8 cellular contexts compared by ENCODE assay signal in genomic region chr2:137838255-137839092, GRCh38.
A peak's percentile ranks its signal among the peaks of the same experiment; 100 is the strongest.
DNase-seq lines count a peak whose midpoint lies in the region; ATAC-seq, FAIRE-seq and TF ChIP-seq lines count a peak whose summit lies in the region.

No MANE protein-coding gene starts in this region.

- CTCF ChIA-PET in Caco-2 (lab: Charles Lee), result interaction anchor here (0.7 to 1.7 kb wide), 3 partner anchors 122 to 906 kb away, joined by 3 to 7 read pairs (median 3); no protein-coding TSS in a partner anchor
- CTCF ChIA-PET in activated CD8-positive, alpha-beta memory T cell treated with anti-CD3 and anti-CD28 coated beads, Interleukin-2, amount 10 ng/mL, durations not matched to agents 7 days and 5 days (lab: Charles Lee), result interaction anchor here (0.7 to 2.8 kb wide), 7 partner anchors 8 to 1414 kb away, joined by 3 to 17 read pairs (median 5); no protein-coding TSS in a partner anchor

- H4K20me1 ChIP-seq in OCI-LY1 (ENCODE audit: insufficient read depth, low read length), result no peaks in the 10 kb centered on the region

- H3K36me3 ChIP-seq in Caco-2 (ENCODE audit: control insufficient read depth, insufficient read depth, low read length) (no peaks in the 10 kb centered on the region), OCI-LY1 (ENCODE audit: insufficient read depth, low read length) (no peaks in the 10 kb centered on the region)

- no peaks in the 10 kb centered on the region for H3K79me2 ChIP-seq in OCI-LY1 (ENCODE audit: insufficient read depth, low read length)

- H3K9me3 Mint-ChIP-seq in Caco-2 (ENCODE audit: unreplicated experiment) (no peaks in the 10 kb centered on the region), nephron (no peaks in the 10 kb centered on the region)
- no peaks in the 10 kb centered on the region for H3K9me3 Mint-ChIP-seq in activated CD8-positive, alpha-beta memory T cell treated with anti-CD3 and anti-CD28 coated beads, Interleukin-2, amount 10 ng/mL, durations not matched to agents 7 days and 5 days (ENCODE audit: low read depth)

- H3K9ac ChIP-seq in OCI-LY1 (ENCODE audit: low read length), result no peak overlapping the region

- no peak overlapping the region for H2AFZ ChIP-seq in OCI-LY1 (ENCODE audit: low read length)

- H3K27ac Mint-ChIP-seq in Caco-2 (ENCODE audit: unreplicated experiment) (no peak overlapping the region), nephron (no peak overlapping the region)
- H3K27ac Mint-ChIP-seq in activated CD8-positive, alpha-beta memory T cell treated with anti-CD3 and anti-CD28 coated beads, Interleukin-2, amount 10 ng/mL, durations not matched to agents 7 days and 5 days, result no peak overlapping the region

- FAIRE-seq in endometrium (lab: Jason Lieb, UNC), result peak; percentile 81

- intact Hi-C loops in Caco-2 (cut with micrococcal nuclease; ENCODE audit: unreplicated experiment), result loop anchor here (1.0 to 10.0 kb wide), 6 partner anchors 66 to 966 kb away; no protein-coding TSS in a partner anchor

- H3K36me3 Mint-ChIP-seq in Caco-2 (ENCODE audit: insufficient read depth, unreplicated experiment) (no peaks in the 10 kb centered on the region), nephron (ENCODE audit: low read depth) (no peaks in the 10 kb centered on the region)
- no peaks in the 10 kb centered on the region for H3K36me3 Mint-ChIP-seq in activated CD8-positive, alpha-beta memory T cell treated with anti-CD3 and anti-CD28 coated beads, Interleukin-2, amount 10 ng/mL, durations not matched to agents 7 days and 5 days

- H3K4me3 ChIP-seq in Caco-2 (ENCODE audit: low read depth, low read length) (no peak overlapping the region), OCI-LY1 (ENCODE audit: low read depth, low read length, poor library complexity, severe bottlenecking) (no peak overlapping the region)

- BruUV-seq in Caco-2 (replicated peaks; lab: Mats Ljungman, UMichigan), result no TSS peak

- no peak overlapping the region for H3K4me2 ChIP-seq in OCI-LY1 (ENCODE audit: low read length)

- POLR2A ChIA-PET in Caco-2 (lab: Charles Lee), result no interaction called here

- TF ChIP-seq CTCF in Caco-2 (IDR thresholded peaks at IDR 0.05; ENCODE audit: insufficient read depth in 1 of 2, low read depth in 1 of 2, low read length in 1 of 2, severe bottlenecking in 1 of 2, unreplicated experiment in 1 of 2) (peak; percentile 40 to 78), OCI-LY1 (IDR thresholded peaks at IDR 0.05; ENCODE audit: low read length) (peak; percentile 71), nephron (IDR thresholded peaks at IDR 0.05; ENCODE audit: unreplicated experiment in 3 of 3) (peak; percentile 67 to 76 (median 73))

- no peaks in the 10 kb centered on the region for H3K27me3 ChIP-seq in Caco-2 (replicated peaks; ENCODE audit: control insufficient read depth, insufficient read depth, low read length)
- H3K27me3 ChIP-seq in OCI-LY1 (ENCODE audit: insufficient read depth, low read length), result no peaks in the 10 kb centered on the region

- H3K4me1 Mint-ChIP-seq in Caco-2 (ENCODE audit: low read depth, unreplicated experiment), result no peaks in the 10 kb centered on the region
- no peaks in the 10 kb centered on the region for H3K4me1 Mint-ChIP-seq in nephron
- H3K4me1 Mint-ChIP-seq in activated CD8-positive, alpha-beta memory T cell treated with anti-CD3 and anti-CD28 coated beads, Interleukin-2, amount 10 ng/mL, durations not matched to agents 7 days and 5 days, result no peaks in the 10 kb centered on the region

- peak in 1 of 2 experiments; percentile 50 for DNase-seq in Caco-2
- peak; percentile 42 for DNase-seq in HT1080 (ENCODE audit: low read depth)
- no peak for DNase-seq in activated CD8-positive, alpha-beta memory T cell treated with anti-CD3 and anti-CD28 coated beads, Interleukin-2, amount 10 ng/mL, durations not matched to agents 7 days and 5 days
- no peak for DNase-seq in GM19238 (ENCODE audit: insufficient read length, low spot score)

- no peaks in the 10 kb centered on the region for H3F3A ChIP-seq in OCI-LY1 (ENCODE audit: insufficient read depth, low read length)

- H3K4me3 Mint-ChIP-seq in Caco-2 (ENCODE audit: unreplicated experiment), result no peak overlapping the region
- H3K4me3 Mint-ChIP-seq in nephron, result no peak overlapping the region
- H3K4me3 Mint-ChIP-seq in activated CD8-positive, alpha-beta memory T cell treated with anti-CD3 and anti-CD28 coated beads, Interleukin-2, amount 10 ng/mL, durations not matched to agents 7 days and 5 days, result no peak overlapping the region

- H3K27ac ChIP-seq in OCI-LY1 (ENCODE audit: low read depth, low read length, poor library complexity, severe bottlenecking), result no peak overlapping the region

- H3K9me3 ChIP-seq in Caco-2 (no peaks in the 10 kb centered on the region), OCI-LY1 (ENCODE audit: low read length) (no peaks in the 10 kb centered on the region)

- H3K9me2 ChIP-seq in OCI-LY1 (ENCODE audit: low read depth, low read length), result no peaks in the 10 kb centered on the region

- H3K4me1 ChIP-seq in Caco-2, result no peaks in the 10 kb centered on the region
- H3K4me1 ChIP-seq in OCI-LY1 (ENCODE audit: insufficient read depth, low read length, severe bottlenecking), result no peaks in the 10 kb centered on the region

- ATAC-seq in GM19351 (IDR thresholded peaks at IDR 0.05; ENCODE audit: unreplicated experiment), result peak; percentile 71
- ATAC-seq in activated CD8-positive, alpha-beta memory T cell treated with anti-CD3 and anti-CD28 coated beads, Interleukin-2, amount 10 ng/mL, durations not matched to agents 7 days and 5 days, result no peak

- H3K27me3 Mint-ChIP-seq in Caco-2 (ENCODE audit: insufficient read depth, unreplicated experiment) (no peaks in the 10 kb centered on the region), nephron (ENCODE audit: low read depth) (peaks cover 6% of the 10 kb centered on the region)
- H3K27me3 Mint-ChIP-seq in activated CD8-positive, alpha-beta memory T cell treated with anti-CD3 and anti-CD28 coated beads, Interleukin-2, amount 10 ng/mL, durations not matched to agents 7 days and 5 days, result no peaks in the 10 kb centered on the region
